1 cellular context compared by ENCODE assay signal in genomic region chr13:73288596-73288995, GRCh38.
TF ChIP-seq lines count a peak whose summit lies in the region.

No MANE protein-coding gene starts in this region.

TF ChIP-seq in SK-N-SH treated with all-trans-retinoic acid at 6 μM for 48 hours, 23 proteins besides CTCF, POLR2A, EP300 and RAD21 (continued from another document):
- no peak for TF ChIP-seq CREB5 (CRISPR knock-in tag; IDR thresholded peaks at IDR 0.05; ENCODE audit: low read depth)
- no peak for TF ChIP-seq BACH2 (CRISPR knock-in tag; IDR thresholded peaks at IDR 0.05; ENCODE audit: borderline replicate concordance)
